Comparison of ENCODE assay signal across 20 cellular contexts in the genomic region with DNA sequence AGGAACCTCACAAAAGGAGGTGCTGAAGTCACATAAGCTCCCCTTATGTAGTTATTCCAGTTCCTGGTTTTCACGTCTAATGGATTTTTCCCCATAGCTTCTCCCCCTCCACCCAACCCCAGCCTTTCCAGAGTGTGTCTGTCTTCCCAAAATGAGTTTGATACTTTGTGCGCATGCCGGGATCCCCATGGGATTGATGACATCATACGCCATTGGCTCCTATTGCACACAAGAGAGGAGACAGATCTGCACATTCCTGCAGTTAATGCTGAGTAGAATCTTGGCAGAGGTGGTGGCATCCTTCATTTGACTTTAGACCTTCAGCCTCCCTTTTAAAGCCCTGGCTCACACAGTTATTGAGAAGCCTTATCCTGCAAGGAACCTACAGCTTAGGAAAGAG.
DNase-seq lines count a peak whose midpoint lies in the region; ATAC-seq and TF ChIP-seq lines count a peak whose summit lies in the region.
"Had no signal": no experiment of that assay in that cellular context is flagged by ENCODE, and none has a peak within 500 bp of the region (broad histone marks: within the 10 kb centered on the region; RNA-seq: fewer than 3 reads in every experiment).

No MANE protein-coding gene starts in this region.

- H3K4me1 Mint-ChIP-seq in stimulated activated naive B cell treated with anti-CD40 and anti-IgM and Interleukin-4, amounts not matched to agents 10 μg/mL and 1 μg/mL and 100 μg/mL, for 72 hours = no peaks in the 10 kb centered on the region
- H3K4me1 Mint-ChIP-seq: CD4-positive, alpha-beta memory T cell; GM23338 had no signal

- intact Hi-C loops in Right ventricle myocardium superior (cut with DNase I) = no loop called here

- H3K4me3 ChIP-seq in cardiac fibroblast (replicated peaks in 1 of 2; ENCODE audit: low read depth in 2 of 2, low read length in 2 of 2) = no peak overlapping the region
- H3K4me3 ChIP-seq: GM23338 had no signal

- H3K36me3 Mint-ChIP-seq in stimulated activated naive B cell treated with anti-CD40 and anti-IgM and Interleukin-4, amounts not matched to agents 10 μg/mL and 1 μg/mL and 100 μg/mL, for 72 hours = no peaks in the 10 kb centered on the region
- H3K36me3 Mint-ChIP-seq: CD4-positive, alpha-beta memory T cell had no signal

- TF ChIP-seq CTCF in cardiac fibroblast (IDR thresholded peaks at IDR 0.05; ENCODE audit: low read depth, low read length) (no peak), omental fat pad (IDR thresholded peaks at IDR 0.05) (no peak)

- no peak overlapping the region for H3K4me3 Mint-ChIP-seq in stimulated activated naive B cell treated with anti-CD40 and anti-IgM and Interleukin-4, amounts not matched to agents 10 μg/mL and 1 μg/mL and 100 μg/mL, for 72 hours
- H3K4me3 Mint-ChIP-seq: CD4-positive, alpha-beta memory T cell; GM23338 had no signal

- DNase-seq in cardiac fibroblast (ENCODE audit: low read depth in 2 of 2) (peak; percentile 59 to 80), Right ventricle myocardium superior (peak; percentile 56), omental fat pad (ENCODE audit: low spot score) (no peak), stromal cell of bone marrow (ENCODE audit: low read depth) (peak; percentile 71), superior temporal gyrus (ENCODE audit: extremely low spot score) (no peak), UCSD-AML1 (lab: John Stamatoyannopoulos, UW; ENCODE audit: unreplicated experiment) (no peak), NCI-H748 (lab: John Stamatoyannopoulos, UW; ENCODE audit: unreplicated experiment) (no peak)
- no peak for DNase-seq in stimulated activated naive B cell treated with anti-CD40 and anti-IgM and Interleukin-4, amounts not matched to agents 10 μg/mL and 1 μg/mL and 100 μg/mL, for 72 hours
- DNase-seq: BE2C; CD4-positive, alpha-beta memory T cell; DND-41; GDM1; KG1; NCI-H1048; NCI-H1694; NCI-H446 treated with DMSO at 0.1 percent for 48 hours; NCI-H82; SHP77 had no signal

- no peaks in the 10 kb centered on the region for H3K9me3 Mint-ChIP-seq in stimulated activated naive B cell treated with anti-CD40 and anti-IgM and Interleukin-4, amounts not matched to agents 10 μg/mL and 1 μg/mL and 100 μg/mL, for 72 hours
- H3K9me3 Mint-ChIP-seq: CD4-positive, alpha-beta memory T cell; GM23338 had no signal

- H3K27ac Mint-ChIP-seq in stimulated activated naive B cell treated with anti-CD40 and anti-IgM and Interleukin-4, amounts not matched to agents 10 μg/mL and 1 μg/mL and 100 μg/mL, for 72 hours = no peak overlapping the region
- H3K27ac Mint-ChIP-seq: CD4-positive, alpha-beta memory T cell; GM23338 had no signal

- no peaks in the 10 kb centered on the region for H3K27me3 Mint-ChIP-seq in stimulated activated naive B cell treated with anti-CD40 and anti-IgM and Interleukin-4, amounts not matched to agents 10 μg/mL and 1 μg/mL and 100 μg/mL, for 72 hours
- H3K27me3 Mint-ChIP-seq: CD4-positive, alpha-beta memory T cell had no signal

- ATAC-seq in Right ventricle myocardium superior (ENCODE audit: poor library complexity) (peak; percentile 36), omental fat pad (ENCODE audit: low FRiP score) (peak; percentile 20)
- no peak for ATAC-seq in stimulated activated naive B cell treated with anti-CD40 and anti-IgM and Interleukin-4, amounts not matched to agents 10 μg/mL and 1 μg/mL and 100 μg/mL, for 72 hours (replicated peaks)
- ATAC-seq: GM23338, Panc1 had no signal

Comparison
In these comparisons a context has a peak if more than half of its experiments do, and no peak if none do; other contexts are left out.
1. DNase-seq: peak in cardiac fibroblast (2 of 2), Right ventricle myocardium superior (single experiment) and stromal cell of bone marrow (single experiment); none in omental fat pad (single experiment), superior temporal gyrus (single experiment), UCSD-AML1 (single experiment), NCI-H748 (single experiment) and stimulated activated naive B cell treated with anti-CD40 and anti-IgM and Interleukin-4, amounts not matched to agents 10 μg/mL and 1 μg/mL and 100 μg/mL, for 72 hours (single experiment).
2. ATAC-seq: peak in Right ventricle myocardium superior (single experiment) and omental fat pad (single experiment); none in stimulated activated naive B cell treated with anti-CD40 and anti-IgM and Interleukin-4, amounts not matched to agents 10 μg/mL and 1 μg/mL and 100 μg/mL, for 72 hours (0 of 2).